ENCODE assay signal across 24 cellular contexts in genomic region chr6:17710331-17710730, GRCh38. TPM values are rescaled to one million over a fixed set of nuclear protein-coding genes. Genes with fewer than 3 reads are reported as not detected.
DNase-seq lines count a peak whose midpoint lies in the region; ATAC-seq and TF ChIP-seq lines count a peak whose summit lies in the region.
"Had no signal": no experiment of that assay in that cellular context is flagged by ENCODE, and none has a peak within 500 bp of the region (broad histone marks: within the 10 kb centered on the region; RNA-seq: fewer than 3 reads in every experiment).

No MANE protein-coding gene starts in this region.

- CTCF ChIA-PET in activated naive CD4-positive, alpha-beta T cell treated with anti-CD3 and anti-CD28 coated beads for 36 hours (lab: Charles Lee) = no interaction called here

- WGBS in right cardiac atrium = 65% methylated on average over 3 of the region's 3 CpGs
- no CpG with 5 or more reads among the region's 3 CpGs for WGBS in H9 (ENCODE audit: extremely low coverage, insufficient read length, low lambda C conversion rate)

- H3K4me1 Mint-ChIP-seq in neural crest cell (peaks cover 11% of the 10 kb centered on the region), H9 (peaks cover 19 to 21% of the 10 kb centered on the region in 2 experiments)
- H3K4me1 Mint-ChIP-seq in activated naive CD4-positive, alpha-beta T cell treated with anti-CD3 and anti-CD28 coated beads for 36 hours (ENCODE audit: low read depth) = peaks cover 20% of the 10 kb centered on the region

- no peak overlapping the region for H3K18ac ChIP-seq in H9 (ENCODE audit: insufficient read length, low read depth, low read length)

- H4K20me1 ChIP-seq in H9 (ENCODE audit: control insufficient read depth, insufficient read depth, insufficient read length) = no peaks in the 10 kb centered on the region

- no peaks in the 10 kb centered on the region for H3K9me3 ChIP-seq in right cardiac atrium (ENCODE audit: control insufficient read depth, low read length)
- no peaks in the 10 kb centered on the region for H3K9me3 ChIP-seq in H9 (ENCODE audit: control insufficient read depth, low read depth, low read length)
- H3K9me3 ChIP-seq: adrenal gland, gastrocnemius medialis, lower lobe of right lung, testis, vagina had no signal

- H2AK5ac ChIP-seq in H9 (ENCODE audit: insufficient read length, low read length) = no peak overlapping the region

- no peak overlapping the region for H3K56ac ChIP-seq in H9 (ENCODE audit: insufficient read length, low read depth, low read length)

- no peaks in the 10 kb centered on the region for H3K27me3 Mint-ChIP-seq in neural crest cell (ENCODE audit: low read depth)
- H3K27me3 Mint-ChIP-seq in activated naive CD4-positive, alpha-beta T cell treated with anti-CD3 and anti-CD28 coated beads for 36 hours (ENCODE audit: low read depth) = no peaks in the 10 kb centered on the region
- no peaks in the 10 kb centered on the region for H3K27me3 Mint-ChIP-seq in H9 (ENCODE audit: low read depth)

- H3K9me3 Mint-ChIP-seq in neural crest cell (no peaks in the 10 kb centered on the region), H9 (no peaks in the 10 kb centered on the region; a peak in 2 of 5 replicates)
- no peaks in the 10 kb centered on the region for H3K9me3 Mint-ChIP-seq in activated naive CD4-positive, alpha-beta T cell treated with anti-CD3 and anti-CD28 coated beads for 36 hours
- H3K9me3 Mint-ChIP-seq: neural progenitor cell; T-helper 2 cell treated with Interferon-gamma antibody and Interleukin-4, amounts not matched to agents 5 μg/mL and 100 μg/mL, for 36 hours had no signal

- H4K8ac ChIP-seq in H9 (replicated peaks; ENCODE audit: insufficient read length, low read depth, low read length) = no peak overlapping the region

- H2BK5ac ChIP-seq in H9 (ENCODE audit: insufficient read length, low read length) = no peak overlapping the region

- no peak overlapping the region for H3K14ac ChIP-seq in H9 (ENCODE audit: insufficient read depth, low read length)

- no peak overlapping the region for H3T11ph ChIP-seq in H9 (ENCODE audit: low read length)

- ATAC-seq in right cardiac atrium = no peak
- ATAC-seq: gastrocnemius medialis; lower lobe of right lung; SK-N-SH treated with all-trans-retinoic acid at 6 μM for 48 hours; stimulated activated effector memory CD8-positive, alpha-beta T cell treated with anti-CD3 and anti-CD28 coated beads, Interleukin-12 subunit alpha, Interleukin-12 subunit beta, amount 100 ng/mL, for 72 hours had no signal

- no peaks in the 10 kb centered on the region for H3K36me3 Mint-ChIP-seq in neural crest cell (ENCODE audit: low read depth)
- peaks cover 25% of the 10 kb centered on the region for H3K36me3 Mint-ChIP-seq in activated naive CD4-positive, alpha-beta T cell treated with anti-CD3 and anti-CD28 coated beads for 36 hours (ENCODE audit: low read depth)
- no peaks in the 10 kb centered on the region for H3K36me3 Mint-ChIP-seq in H9 (ENCODE audit: insufficient read depth in 1 of 3, low read depth in 3 of 3)

- H2BK120ac ChIP-seq in H9 (ENCODE audit: low read depth, low read length, poor library complexity, severe bottlenecking) = no peak overlapping the region

- H3K27me3 ChIP-seq in right cardiac atrium (ENCODE audit: control insufficient read depth, insufficient read depth) = no peaks in the 10 kb centered on the region
- H3K27me3 ChIP-seq in H9 (ENCODE audit: insufficient read depth, low read length) = no peaks in the 10 kb centered on the region
- H3K27me3 ChIP-seq: adrenal gland, gastrocnemius medialis, neural progenitor cell, testis, vagina had no signal

- H3K79me1 ChIP-seq in H9 (ENCODE audit: insufficient read depth, low read depth, low read length, poor library complexity, severe bottlenecking) = no peaks in the 10 kb centered on the region

- no peak overlapping the region for H2AFZ ChIP-seq in H9 (ENCODE audit: low read length)
- H2AFZ ChIP-seq: neural progenitor cell had no signal

- no peak overlapping the region for H3K4me2 ChIP-seq in H9 (ENCODE audit: insufficient read depth, insufficient read length, low read length)
- H3K4me2 ChIP-seq: neural progenitor cell had no signal

- H3K4me1 ChIP-seq in right cardiac atrium (ENCODE audit: control insufficient read depth, insufficient read depth, low read length) (no peaks in the 10 kb centered on the region), H9 (ENCODE audit: insufficient read depth, low read length) (no peaks in the 10 kb centered on the region; the same call in 1 of the 2 replicates)
- H3K4me1 ChIP-seq: testis had no signal

- H3K4me3 Mint-ChIP-seq in neural crest cell (peak overlapping the region; percentile 27), H9 (no peak overlapping the region)
- no peak overlapping the region for H3K4me3 Mint-ChIP-seq in activated naive CD4-positive, alpha-beta T cell treated with anti-CD3 and anti-CD28 coated beads for 36 hours
- H3K4me3 Mint-ChIP-seq: neural progenitor cell; stimulated activated effector memory CD8-positive, alpha-beta T cell treated with anti-CD3 and anti-CD28 coated beads, Interleukin-12 subunit alpha, Interleukin-12 subunit beta, amount 100 ng/mL, for 72 hours; T-helper 2 cell treated with Interferon-gamma antibody and Interleukin-4, amounts not matched to agents 5 μg/mL and 100 μg/mL, for 36 hours had no signal

- no peak for TF ChIP-seq CTCF in cardiac fibroblast (IDR thresholded peaks at IDR 0.05; ENCODE audit: low read depth, low read length)
- no peak for TF ChIP-seq CTCF in neural crest cell (conservative IDR thresholded peaks at IDR 0.05)
- no peak for TF ChIP-seq CTCF in H9 (conservative IDR thresholded peaks at IDR 0.05)

- H4K91ac ChIP-seq in H9 (ENCODE audit: insufficient read length, low read depth, low read length) = no peak overlapping the region

- no peak overlapping the region for H2BK20ac ChIP-seq in H9 (ENCODE audit: low read depth, low read length, poor library complexity, severe bottlenecking)

- H3K23me2 ChIP-seq in H9 (ENCODE audit: insufficient read length, low read depth, low read length, poor library complexity, severe bottlenecking) = no peaks in the 10 kb centered on the region

- intact Hi-C loops in right cardiac atrium (cut with DNase I) = no loop called here
- intact Hi-C loops in activated naive CD4-positive, alpha-beta T cell treated with anti-CD3 and anti-CD28 coated beads for 36 hours (cut with micrococcal nuclease) = no loop called here

- peaks cover 5% of the 10 kb centered on the region; the same call in 1 of the 2 replicates for H3K79me2 ChIP-seq in H9 (ENCODE audit: insufficient read depth, low read length)

- H3K27ac ChIP-seq in right cardiac atrium (ENCODE audit: low read length) (no peak overlapping the region), H9 (ENCODE audit: insufficient read length, low read depth, low read length) (no peak overlapping the region)
- H3K27ac ChIP-seq: adrenal gland, gastrocnemius medialis, lower lobe of right lung, neural progenitor cell, RWPE1, testis, vagina had no signal

- H2BK15ac ChIP-seq in H9 (ENCODE audit: low read depth, low read length) = no peak overlapping the region

- H3K27ac Mint-ChIP-seq in neural crest cell (ENCODE audit: unreplicated experiment) (no peak overlapping the region), H9 (no peak overlapping the region)
- no peak overlapping the region for H3K27ac Mint-ChIP-seq in activated naive CD4-positive, alpha-beta T cell treated with anti-CD3 and anti-CD28 coated beads for 36 hours
- H3K27ac Mint-ChIP-seq: neural progenitor cell; stimulated activated effector memory CD8-positive, alpha-beta T cell treated with anti-CD3 and anti-CD28 coated beads, Interleukin-12 subunit alpha, Interleukin-12 subunit beta, amount 100 ng/mL, for 72 hours; T-helper 2 cell treated with Interferon-gamma antibody and Interleukin-4, amounts not matched to agents 5 μg/mL and 100 μg/mL, for 36 hours had no signal

- H4K5ac ChIP-seq in H9 (ENCODE audit: insufficient read length, low read depth, low read length) = no peak overlapping the region

- no peak overlapping the region for H3K4me3 ChIP-seq in cardiac fibroblast (replicated peaks in 1 of 2; ENCODE audit: low read depth in 2 of 2, low read length in 2 of 2)
- H3K4me3 ChIP-seq in right cardiac atrium (ENCODE audit: low read length) = no peak overlapping the region
- H3K4me3 ChIP-seq: adrenal gland, gastrocnemius medialis, lower lobe of right lung, neural progenitor cell, testis, vagina had no signal

- H3K9ac ChIP-seq in H9 (ENCODE audit: extremely low read depth, insufficient read length, low read length) = no peak overlapping the region
- H3K9ac ChIP-seq: neural progenitor cell had no signal

- H3K23ac ChIP-seq in H9 (ENCODE audit: insufficient read length, low read depth, low read length) = no peak overlapping the region

- H2BK12ac ChIP-seq in H9 (ENCODE audit: insufficient read length, low read depth, low read length) = no peak overlapping the region

- H3K4ac ChIP-seq in H9 (ENCODE audit: low read depth, low read length) = no peak overlapping the region

- peak; percentile 68 for DNase-seq in EH (ENCODE audit: low read depth)
- peak; percentile 56 for DNase-seq in HS-5 (ENCODE audit: low read depth)
- DNase-seq in cardiac fibroblast (ENCODE audit: low read depth in 2 of 2) = peak; percentile 22 to 70
- no peak for DNase-seq in neural crest cell (ENCODE audit: low read depth, low spot score)
- DNase-seq in right cardiac atrium = no peak
- DNase-seq in activated naive CD4-positive, alpha-beta T cell treated with anti-CD3 and anti-CD28 coated beads for 36 hours = no peak
- no peak for DNase-seq in H9
- DNase-seq: activated CD4-positive, alpha-beta T cell treated with anti-CD3 and anti-CD28 coated beads, Interleukin-2, amount 50 U/mL, for 4 hours; activated CD8-positive, alpha-beta memory T cell treated with anti-CD3 and anti-CD28 coated beads, Interleukin-2, amount 50 U/mL, for 48 hours; activated effector memory CD4-positive, alpha-beta T cell treated with anti-CD3 and anti-CD28 coated beads, Interleukin-2, amount 50 U/mL, for 16 hours; adrenal gland; caudate nucleus; COR-L47; gastrocnemius medialis; lower lobe of right lung; NCI-H1436; NCI-H69; testis had no signal

RNA-seq across cellular contexts. Expression of gene NUP153, which starts 3.6 kb away (rescaled TPM):
- total RNA-seq in neural crest cell = 74.6 and 78.7 TPM in 2 replicates
- total RNA-seq in right cardiac atrium = 10 to 100 TPM; 24.0 to 27.2 (median 25.2) TPM
- 7.5 TPM for polyA plus RNA-seq in right cardiac atrium
- 10 to 100 TPM; 65.3 to 67.2 TPM for total RNA-seq in activated naive CD4-positive, alpha-beta T cell treated with anti-CD3 and anti-CD28 coated beads for 36 hours
- total RNA-seq in H9 (2021) = 96.1 and 99.3 TPM in 2 replicates

Comparison
In these comparisons a context has a peak if more than half of its experiments do, and no peak if none do; other contexts are left out.
1. DNase-seq: peak in EH (single experiment), HS-5 (single experiment) and cardiac fibroblast (2 of 2); none in neural crest cell (single experiment), right cardiac atrium (0 of 3), activated naive CD4-positive, alpha-beta T cell treated with anti-CD3 and anti-CD28 coated beads for 36 hours (single experiment) and H9 (single experiment).